In the genomic region with DNA sequence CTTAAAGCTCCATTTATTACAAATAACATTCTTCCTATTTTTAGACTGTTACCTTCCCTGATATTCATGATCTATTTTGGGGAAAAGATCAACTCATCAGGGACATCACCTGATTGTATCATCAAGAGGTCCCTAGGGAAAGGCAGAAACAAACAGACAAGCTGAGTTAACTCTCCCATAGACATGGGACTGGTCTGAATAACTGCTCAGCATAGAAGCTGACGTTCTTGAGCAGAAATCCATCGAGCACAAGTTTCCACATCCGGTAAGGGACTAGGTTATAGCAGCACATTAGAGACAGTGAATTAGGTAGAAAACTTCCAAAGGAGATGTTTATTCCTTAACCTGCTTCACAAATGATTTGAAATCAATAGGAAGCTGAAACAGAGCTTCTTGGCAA, we compare ENCODE assay signal across 26 cellular contexts.
"Had no signal": no experiment of that assay in that cellular context is flagged by ENCODE, and none has a peak within 500 bp of the region (broad histone marks: within the 10 kb centered on the region; RNA-seq: fewer than 3 reads in every experiment).

No MANE protein-coding gene starts in this region.

- H3K27ac ChIP-seq: dorsolateral prefrontal cortex, epithelial cell of prostate, gastrocnemius medialis, neutrophil, parathyroid adenoma, prostate gland, right atrium auricular region, tibial artery had no signal

- H3K4me1 ChIP-seq: gastrocnemius medialis, parathyroid adenoma, prostate gland, right atrium auricular region, tibial artery had no signal

- H3K9me3 ChIP-seq: gastrocnemius medialis, neutrophil, prostate gland, tibial artery had no signal

- ATAC-seq: esophagus mucosa; gastrocnemius medialis; left lobe of liver; natural killer cell treated with Interleukin-12 subunit alpha and Interleukin-12 subunit beta and Interleukin-15 and Interleukin-18, amount 100 ng/mL, for 72 hours; sciatic nerve; stimulated activated naive CD8-positive, alpha-beta T cell treated with anti-CD3 and anti-CD28 coated beads, Interleukin-15, amount 100 ng/mL, for 72 hours had no signal

- H3K79me2 ChIP-seq: parathyroid adenoma had no signal

- H3K4me2 ChIP-seq: smooth muscle cell had no signal

- FAIRE-seq: colon, kidney had no signal

- H2AFZ ChIP-seq: parathyroid adenoma had no signal

- H3K4me3 ChIP-seq: dorsolateral prefrontal cortex, gastrocnemius medialis, lung, prostate gland, right atrium auricular region, smooth muscle cell, tibial artery had no signal

- H3K36me3 ChIP-seq: gastrocnemius medialis, neutrophil, prostate gland, right atrium auricular region, tibial artery had no signal

- H3K9ac ChIP-seq: parathyroid adenoma had no signal

- H3K27me3 ChIP-seq: dorsolateral prefrontal cortex, gastrocnemius medialis, neutrophil, right atrium auricular region, tibial artery had no signal

- DNase-seq: dorsolateral prefrontal cortex; effector CD4-positive, alpha-beta T cell; foreskin fibroblast; gastrocnemius medialis; head of caudate nucleus; kidney; naive B cell; stimulated activated CD4-positive, alpha-beta T cell treated with anti-CD3 and anti-CD28 coated beads, Interleukin-12 subunit alpha, Interleukin-12 subunit beta, amount 100 ng/mL, for 4 hours; stimulated activated CD4-positive, alpha-beta T cell treated with anti-CD3 and anti-CD28 coated beads, Interleukin-1b, Interleukin-23, amount 100 ng/mL, for 48 hours; stimulated activated CD4-positive, alpha-beta T cell treated with anti-CD3 and anti-CD28 coated beads, Interleukin-4, amount 100 ng/mL, for 1 hour; stimulated activated CD8-positive, alpha-beta memory T cell treated with anti-CD3 and anti-CD28 coated beads, Interleukin-4, amount 100 ng/mL, for 48 hours; stimulated activated naive CD4-positive, alpha-beta T cell; stimulated activated naive CD8-positive, alpha-beta T cell treated with anti-CD3 and anti-CD28 coated beads, Interleukin-15, amount 100 ng/mL, for 72 hours; tibial artery had no signal
